ENCODE assay signal across 8 cellular contexts in the genomic region with DNA sequence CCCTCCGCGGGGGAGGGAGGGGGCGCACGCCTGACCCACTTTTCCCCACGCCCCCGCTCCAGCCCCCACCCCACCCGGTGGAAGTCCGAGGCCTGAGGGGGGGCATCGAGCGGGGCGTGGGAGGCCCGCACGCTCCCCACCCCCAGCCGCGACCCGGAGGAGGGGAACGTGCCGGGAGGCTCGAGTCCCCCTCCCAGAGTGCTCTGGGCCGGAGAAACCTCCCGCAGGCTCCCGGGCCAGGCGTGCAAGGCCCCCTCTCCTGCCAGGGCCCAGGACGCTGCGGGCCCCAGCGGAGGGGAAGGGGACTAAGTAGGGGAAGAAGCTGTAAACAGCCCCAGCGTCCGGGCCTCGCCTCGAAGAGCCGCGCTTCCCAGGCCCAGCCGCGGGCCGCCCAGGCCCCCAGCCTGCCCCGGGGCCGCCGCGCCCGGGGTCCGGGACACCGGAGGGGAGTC. TPM values are rescaled to one million over a fixed set of nuclear protein-coding genes. Genes with fewer than 3 reads are reported as not detected.
A peak's percentile ranks its signal among the peaks of the same experiment; 100 is the strongest.
DNase-seq lines count a peak whose midpoint lies in the region; ATAC-seq and TF ChIP-seq lines count a peak whose summit lies in the region.

No MANE protein-coding gene starts in this region.

- ATAC-seq in GM19023 (IDR thresholded peaks at IDR 0.05; ENCODE audit: unreplicated experiment) (peak; percentile 27), HG02870 (IDR thresholded peaks at IDR 0.05; ENCODE audit: unreplicated experiment) (peak; percentile 21), T-cell (replicated peaks in 1 of 4) (peak; percentile 33 to 53 (median 44)), GM19328 (IDR thresholded peaks at IDR 0.05; ENCODE audit: unreplicated experiment) (no peak)

- CTCF ChIA-PET in T-cell (lab: Charles Lee): interaction anchor here in 1 of 2 donors (0.6 to 1.0 kb wide), 2 partner anchors 9 to 19 kb away, joined by 3 read pairs; no protein-coding TSS in a partner anchor

- H3K4me3 Mint-ChIP-seq in T-cell (peak overlapping the region; percentile 88 to 92 (median 90)), neural crest cell (peak overlapping the region; percentile 97)

- TF ChIP-seq CTCF in epithelial cell of proximal tubule (conservative IDR thresholded peaks at IDR 0.05; ENCODE audit: low read depth, low read length): no peak
- TF ChIP-seq CTCF in neural crest cell (conservative IDR thresholded peaks at IDR 0.05): no peak

- no peaks in the 10 kb centered on the region for H3K9me3 Mint-ChIP-seq in T-cell
- H3K9me3 Mint-ChIP-seq in neural crest cell: no peaks in the 10 kb centered on the region

- H3K36me3 Mint-ChIP-seq in T-cell (peaks cover 10% of the 10 kb centered on the region), neural crest cell (ENCODE audit: low read depth) (no peaks in the 10 kb centered on the region)

- H3K4me1 Mint-ChIP-seq in T-cell (peaks cover 53 to 65% (median 59%) of the 10 kb centered on the region in 3 donors), neural crest cell (peaks cover 22% of the 10 kb centered on the region)

- H3K27ac Mint-ChIP-seq in T-cell (no peak overlapping the region), neural crest cell (ENCODE audit: unreplicated experiment) (no peak overlapping the region)

- POLR2A ChIA-PET in T-cell (lab: Charles Lee): no interaction called here

- peak in 5 of 34 experiments; percentile 7 to 46 (median 12) for DNase-seq in T-cell
- DNase-seq in epithelial cell of proximal tubule (ENCODE audit: low read depth): no peak
- DNase-seq in neural crest cell (ENCODE audit: low read depth, low spot score): peak; percentile 12
- no peak for DNase-seq in GM03348 (ENCODE audit: low spot score)
- no peak for DNase-seq in COLO829 (ENCODE audit: low spot score)

- H3K4me3 ChIP-seq in epithelial cell of proximal tubule (ENCODE audit: low read depth, low read length): peak overlapping the region; percentile 91

- H3K27me3 Mint-ChIP-seq in T-cell (no peaks in the 10 kb centered on the region), neural crest cell (ENCODE audit: low read depth) (peaks cover 10% of the 10 kb centered on the region)

RNA-seq across cellular contexts. Expression of a gene that starts 0.3 kb away (rescaled TPM):
- 100 to 1,000 TPM in 2 of 5 donors, 10 to 100 TPM in 3; 76.0 to 115 (median 91.6) TPM for total RNA-seq in T-cell
- total RNA-seq in epithelial cell of proximal tubule: 14.8 and 31.1 TPM in 2 replicates
- 39.1 and 41.7 TPM in 2 replicates for total RNA-seq in neural crest cell
